Comparison of ENCODE assay signal across 12 cellular contexts in the genomic region with DNA sequence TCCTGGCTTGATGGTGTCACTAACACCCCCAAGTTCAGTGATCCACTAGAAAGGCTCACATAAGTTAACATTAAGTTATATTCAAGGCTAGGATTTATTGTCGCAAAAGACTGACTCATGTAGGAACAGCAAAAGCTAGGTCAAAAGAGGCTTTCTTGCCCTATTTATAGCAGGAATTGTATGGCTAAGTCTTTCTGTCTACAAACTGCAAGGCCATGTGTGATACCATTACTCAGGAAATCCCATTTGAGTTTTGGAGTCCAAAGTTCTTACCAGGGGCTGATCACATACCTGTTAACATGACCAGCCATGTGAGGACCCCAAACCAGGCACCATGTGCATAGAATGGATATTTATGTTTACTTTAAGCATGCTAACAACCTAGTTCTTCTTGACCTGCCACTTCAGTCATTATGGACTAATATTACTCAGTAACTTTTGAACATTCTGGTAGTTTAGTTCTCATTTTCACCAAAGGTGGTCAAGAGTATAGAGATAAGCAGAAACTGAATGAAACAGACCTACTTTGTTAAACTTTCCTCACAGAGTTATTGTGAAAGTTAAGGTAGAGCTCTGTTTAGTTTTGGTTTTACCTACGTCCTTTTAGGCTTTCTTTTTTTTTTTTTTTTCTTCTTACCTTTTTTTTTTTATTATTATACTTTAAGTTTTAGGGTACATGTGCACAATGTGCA.
A peak's percentile ranks its signal among the peaks of the same experiment; 100 is the strongest.
DNase-seq lines count a peak whose midpoint lies in the region; ATAC-seq and TF ChIP-seq lines count a peak whose summit lies in the region.
"Had no signal": no experiment of that assay in that cellular context is flagged by ENCODE, and none has a peak within 500 bp of the region (broad histone marks: within the 10 kb centered on the region; RNA-seq: fewer than 3 reads in every experiment).

No MANE protein-coding gene starts in this region.

- no peak overlapping the region for H3K4me3 Mint-ChIP-seq in natural killer cell treated with Interleukin-12 subunit alpha and Interleukin-12 subunit beta and Interleukin-15 and Interleukin-18, amount 100 ng/mL, for 72 hours
- H3K4me3 Mint-ChIP-seq: brain; T-helper 1 cell treated with Interleukin-12 subunit alpha and Interleukin-12 subunit beta and Interleukin-4 antibody, amounts not matched to agents 30 μg/mL and 1 μg/mL, for 36 hours had no signal

- no peaks in the 10 kb centered on the region for H3K36me3 Mint-ChIP-seq in natural killer cell treated with Interleukin-12 subunit alpha and Interleukin-12 subunit beta and Interleukin-15 and Interleukin-18, amount 100 ng/mL, for 72 hours

- no peak overlapping the region for H3K27ac Mint-ChIP-seq in natural killer cell treated with Interleukin-12 subunit alpha and Interleukin-12 subunit beta and Interleukin-15 and Interleukin-18, amount 100 ng/mL, for 72 hours
- H3K27ac Mint-ChIP-seq: activated T-helper 2 cell treated with anti-CD3 and anti-CD28 coated beads, Interferon-gamma antibody, Interleukin-2, Interleukin-4, amounts not matched to agents 10 μg/mL and 5 μg/mL and 100 μg/mL, durations not matched to agents 14 hours and 24 hours and 36 hours; brain; T-helper 1 cell treated with Interleukin-12 subunit alpha and Interleukin-12 subunit beta and Interleukin-4 antibody, amounts not matched to agents 30 μg/mL and 1 μg/mL, for 36 hours had no signal

- H3K27me3 Mint-ChIP-seq in natural killer cell treated with Interleukin-12 subunit alpha and Interleukin-12 subunit beta and Interleukin-15 and Interleukin-18, amount 100 ng/mL, for 72 hours = no peaks in the 10 kb centered on the region
- H3K27me3 Mint-ChIP-seq: brain had no signal

- H3K9me3 Mint-ChIP-seq in natural killer cell treated with Interleukin-12 subunit alpha and Interleukin-12 subunit beta and Interleukin-15 and Interleukin-18, amount 100 ng/mL, for 72 hours = no peaks in the 10 kb centered on the region
- H3K9me3 Mint-ChIP-seq: activated T-helper 2 cell treated with anti-CD3 and anti-CD28 coated beads, Interferon-gamma antibody, Interleukin-2, Interleukin-4, amounts not matched to agents 10 μg/mL and 5 μg/mL and 100 μg/mL, durations not matched to agents 14 hours and 24 hours and 36 hours; T-helper 1 cell treated with Interleukin-12 subunit alpha and Interleukin-12 subunit beta and Interleukin-4 antibody, amounts not matched to agents 30 μg/mL and 1 μg/mL, for 36 hours had no signal

- TF ChIP-seq CTCF in GM20000 (IDR thresholded peaks at IDR 0.05; ENCODE audit: extremely low read depth, missing control alignments) = no peak

- no peak for DNase-seq in GM20000 (ENCODE audit: low spot score)
- no peak for DNase-seq in UCSD-AML1 (lab: John Stamatoyannopoulos, UW; ENCODE audit: unreplicated experiment)
- no peak for DNase-seq in natural killer cell treated with Interleukin-12 subunit alpha and Interleukin-12 subunit beta and Interleukin-15 and Interleukin-18, amount 100 ng/mL, for 72 hours (ENCODE audit: low spot score)
- no peak for DNase-seq in stimulated activated CD4-positive, alpha-beta T cell treated with anti-CD3 and anti-CD28 coated beads, Interleukin-2, amount 100 ng/mL, for 24 hours
- DNase-seq: activated CD4-positive, alpha-beta T cell treated with anti-CD3 and anti-CD28 coated beads, Interleukin-2, amount 50 U/mL, for 4 hours had no signal

- peak; percentile 68 for ATAC-seq in GM18511 (IDR thresholded peaks at IDR 0.05; ENCODE audit: unreplicated experiment)
- ATAC-seq in GM21423 (IDR thresholded peaks at IDR 0.05; ENCODE audit: unreplicated experiment) = peak; percentile 61
- ATAC-seq in HG02938 (IDR thresholded peaks at IDR 0.05; ENCODE audit: unreplicated experiment) = peak; percentile 86
- peak; percentile 68 for ATAC-seq in HG03575 (IDR thresholded peaks at IDR 0.05; ENCODE audit: extremely low read depth, insufficient number of reproducible peaks, low FRiP score, unreplicated experiment)
- ATAC-seq in natural killer cell treated with Interleukin-12 subunit alpha and Interleukin-12 subunit beta and Interleukin-15 and Interleukin-18, amount 100 ng/mL, for 72 hours = no peak

- peaks cover 0 to 5% of the 10 kb centered on the region in 2 donors for H3K4me1 Mint-ChIP-seq in natural killer cell treated with Interleukin-12 subunit alpha and Interleukin-12 subunit beta and Interleukin-15 and Interleukin-18, amount 100 ng/mL, for 72 hours (ENCODE audit: low read depth in 2 of 2)

Comparison
In these comparisons a context has a peak if more than half of its experiments do, and no peak if none do; other contexts are left out.
1. ATAC-seq: peak in GM18511 (single experiment), GM21423 (single experiment), HG02938 (single experiment) and HG03575 (single experiment); none in natural killer cell treated with Interleukin-12 subunit alpha and Interleukin-12 subunit beta and Interleukin-15 and Interleukin-18, amount 100 ng/mL, for 72 hours (0 of 2).